ENCODE assay signal across 8 cellular contexts in the genomic region with DNA sequence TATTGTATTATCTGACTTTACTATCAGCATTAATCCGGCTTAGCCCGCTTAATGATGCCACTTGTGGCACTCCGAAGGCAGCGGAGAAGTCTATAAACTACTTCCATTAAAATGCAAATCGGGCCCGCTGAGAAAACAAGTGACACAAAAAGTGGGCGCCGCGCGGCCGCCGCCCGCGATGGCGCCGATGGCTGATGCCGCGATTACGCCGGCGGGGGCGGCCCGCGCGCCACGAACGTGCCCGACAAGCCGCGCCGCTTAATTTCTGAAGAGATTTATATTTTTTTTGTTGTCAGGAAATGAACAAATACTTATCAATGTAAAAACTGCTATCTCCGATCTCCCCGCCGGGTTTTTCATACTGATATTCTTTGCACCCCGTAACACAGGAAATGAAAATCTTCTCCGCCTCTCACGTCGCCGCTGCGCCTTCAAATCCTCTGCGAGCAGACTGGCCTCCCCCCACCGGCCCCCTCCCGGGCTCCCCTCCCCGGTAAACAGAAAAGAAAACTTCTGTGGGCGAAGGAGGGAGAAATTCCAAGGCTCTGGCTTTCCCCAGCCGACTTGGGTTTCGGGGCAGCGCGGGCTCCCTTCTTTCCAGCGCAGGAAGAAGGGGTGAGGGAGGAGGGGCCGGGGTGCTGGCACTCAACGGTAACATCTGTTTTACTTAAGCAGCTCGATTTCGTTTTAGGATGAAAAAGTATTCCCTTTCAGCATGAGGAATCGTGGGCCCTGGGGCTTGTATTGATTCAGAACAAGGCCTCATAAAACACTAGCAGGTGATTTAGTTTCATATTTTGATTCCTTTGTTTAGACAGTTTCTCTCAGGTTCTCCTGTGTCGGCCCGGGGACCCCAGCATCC.
DNase-seq lines count a peak whose midpoint lies in the region; ATAC-seq and TF ChIP-seq lines count a peak whose summit lies in the region.

No MANE protein-coding gene starts in this region.

- WGBS in right lobe of liver (ENCODE audit: insufficient coverage, low coverage, low lambda C conversion rate, missing lambda C conversion rate): 6% methylated on average over 24 of the region's 57 CpGs

- no peak for TF ChIP-seq POLR2A in right lobe of liver (IDR thresholded peaks at IDR 0.05)

- DNase-seq in NCI-H146 (lab: John Stamatoyannopoulos, UW): peak; percentile 25
- no peak for DNase-seq in NCI-H146 treated with DMSO at 0.1 percent for 48 hours (lab: John Stamatoyannopoulos, UW; ENCODE audit: unreplicated experiment)
- DNase-seq in chondrocyte (ENCODE audit: low spot score): no peak
- no peak for DNase-seq in right lobe of liver
- DNase-seq in stimulated activated CD4-positive, alpha-beta T cell treated with anti-CD3 and anti-CD28 coated beads, Interleukin-4, amount 100 ng/mL, for 1 hour: peak; percentile 62

- H3K36me3 ChIP-seq in right lobe of liver: no peaks in the 10 kb centered on the region

- TF ChIP-seq CTCF in chondrocyte (IDR thresholded peaks at IDR 0.05): no peak
- TF ChIP-seq CTCF in right lobe of liver (IDR thresholded peaks at IDR 0.05): no peak

- ATAC-seq in HG03175 (IDR thresholded peaks at IDR 0.05; ENCODE audit: unreplicated experiment): peak; percentile 78
- ATAC-seq in activated CD4-positive, CD25-positive, alpha-beta regulatory T cell treated with anti-CD3 and anti-CD28 coated beads, Interleukin-2, amount 50 U/mL, for 24 hours: peak; percentile 69
- ATAC-seq in right lobe of liver: peak; percentile 25 to 47 (median 33)
- ATAC-seq in HG02840 (IDR thresholded peaks at IDR 0.05; ENCODE audit: low FRiP score, unreplicated experiment): no peak

- intact Hi-C loops in right lobe of liver (cut with DNase I): no loop called here

- H3K4me3 Mint-ChIP-seq in chondrocyte (ENCODE audit: unreplicated experiment): peak overlapping the region; percentile 74

- H3K9me3 ChIP-seq in right lobe of liver: no peaks in the 10 kb centered on the region

- H3K9me3 Mint-ChIP-seq in chondrocyte (ENCODE audit: low read depth): peaks cover 4% of the 10 kb centered on the region

- H3K36me3 Mint-ChIP-seq in chondrocyte (ENCODE audit: low read depth): no peaks in the 10 kb centered on the region

- no peaks in the 10 kb centered on the region for H3K27me3 ChIP-seq in right lobe of liver

- H3K27ac Mint-ChIP-seq in chondrocyte (ENCODE audit: unreplicated experiment): peak overlapping the region; percentile 77

- H3K27me3 Mint-ChIP-seq in chondrocyte (ENCODE audit: low read depth): peaks cover 32% of the 10 kb centered on the region

- no peak overlapping the region for H3K27ac ChIP-seq in right lobe of liver

- H3K4me3 ChIP-seq in right lobe of liver: peak overlapping the region; percentile 27 to 52 (median 31)

- peaks cover 2% of the 10 kb centered on the region for H3K4me1 Mint-ChIP-seq in chondrocyte (ENCODE audit: low read depth)

- H3K4me1 ChIP-seq in right lobe of liver: no peaks in the 10 kb centered on the region

Comparison
In these comparisons a context has a peak if more than half of its experiments do, and no peak if none do; other contexts are left out.
1. DNase-seq: peak in NCI-H146 (single experiment) and stimulated activated CD4-positive, alpha-beta T cell treated with anti-CD3 and anti-CD28 coated beads, Interleukin-4, amount 100 ng/mL, for 1 hour (single experiment); none in NCI-H146 treated with DMSO at 0.1 percent for 48 hours (single experiment), chondrocyte (single experiment) and right lobe of liver (0 of 3).